1 cellular context compared by ENCODE assay signal in genomic region chr18:3623769-3624545, GRCh38.
A peak's percentile ranks its signal among the peaks of the same experiment; 100 is the strongest.
TF ChIP-seq lines count a peak whose summit lies in the region.

No MANE protein-coding gene starts in this region.

TF ChIP-seq in HepG2, 621 proteins besides CTCF, POLR2A, EP300 and RAD21 (continued from another document and continues in another):
- TF ChIP-seq ZNF142 (CRISPR knock-in tag; IDR thresholded peaks at IDR 0.05) (peak; percentile 70), ZNF710 (CRISPR knock-in tag; IDR thresholded peaks at IDR 0.05; ENCODE audit: borderline replicate concordance) (peak; percentile 93), ZSCAN9 (CRISPR knock-in tag; IDR thresholded peaks at IDR 0.05; ENCODE audit: borderline replicate concordance) (peak; percentile 84; the same call in 1 of the 2 replicates), CREB1 (IDR thresholded peaks at IDR 0.05) (peak; percentile 74), CREB1 (CRISPR knock-in tag; IDR thresholded peaks at IDR 0.05) (peak; percentile 51; the same call in 1 of the 2 replicates), HNRNPH1 (optimal IDR thresholded peaks at IDR 0.05; ENCODE audit: low read depth, low read length) (no peak), SNAPC5 (CRISPR knock-in tag; IDR thresholded peaks at IDR 0.05; ENCODE audit: borderline replicate concordance) (peak; percentile 25; the same call in 1 of the 2 replicates), ETV5 (CRISPR knock-in tag; IDR thresholded peaks at IDR 0.05; ENCODE audit: borderline replicate concordance) (peak; percentile 90), ATAD3A (CRISPR knock-in tag; IDR thresholded peaks at IDR 0.05) (no peak), KLF6 (CRISPR knock-in tag; IDR thresholded peaks at IDR 0.05) (no peak), ZMAT5 (CRISPR knock-in tag; IDR thresholded peaks at IDR 0.05; ENCODE audit: borderline replicate concordance, low read depth) (no peak), ZNF33A (CRISPR knock-in tag; IDR thresholded peaks at IDR 0.05; ENCODE audit: borderline replicate concordance) (no peak), ARNTL (CRISPR knock-in tag; IDR thresholded peaks at IDR 0.05) (peak; percentile 92), NR2C2 (CRISPR knock-in tag; IDR thresholded peaks at IDR 0.05; ENCODE audit: borderline replicate concordance) (peak; percentile 86), GRHL1 (CRISPR knock-in tag; conservative IDR thresholded peaks at IDR 0.05) (no peak), ZNF333 (CRISPR knock-in tag; IDR thresholded peaks at IDR 0.05; ENCODE audit: borderline replicate concordance) (peak; percentile 84; the same call in 1 of the 2 replicates), ONECUT2 (CRISPR knock-in tag; IDR thresholded peaks at IDR 0.05) (no peak; the same call in 1 of the 2 replicates), REXO4 (CRISPR knock-in tag; IDR thresholded peaks at IDR 0.05; ENCODE audit: borderline replicate concordance) (no peak), CSRNP1 (CRISPR knock-in tag; IDR thresholded peaks at IDR 0.05) (peak; percentile 89; the same call in 1 of the 2 replicates), BCL3 (CRISPR knock-in tag; IDR thresholded peaks at IDR 0.05) (peak; percentile 55), KDM4B (CRISPR knock-in tag; IDR thresholded peaks at IDR 0.05) (peak; percentile 70; the same call in 1 of the 2 replicates), SMAD1 (CRISPR knock-in tag; IDR thresholded peaks at IDR 0.05; ENCODE audit: borderline replicate concordance, low read depth) (0 out of 2 replicates have a peak, but pooled peaks have one; percentile 63), MTA3 (CRISPR knock-in tag; IDR thresholded peaks at IDR 0.05) (no peak), RELA (CRISPR knock-in tag; IDR thresholded peaks at IDR 0.05) (peak; percentile 27; the same call in 1 of the 2 replicates), PHF21A (CRISPR knock-in tag; IDR thresholded peaks at IDR 0.05) (peak; percentile 86), MEF2D (CRISPR knock-in tag; IDR thresholded peaks at IDR 0.05) (peak; percentile 91), ZNF883 (CRISPR knock-in tag; IDR thresholded peaks at IDR 0.05; ENCODE audit: not compliant biosample characterization) (no peak), ZNF34 (CRISPR knock-in tag; IDR thresholded peaks at IDR 0.05; ENCODE audit: borderline replicate concordance) (peak; percentile 90; the same call in 1 of the 2 replicates), NCOA5 (CRISPR knock-in tag; IDR thresholded peaks at IDR 0.05) (no peak), ZNF597 (CRISPR knock-in tag; IDR thresholded peaks at IDR 0.05) (no peak), SMARCC2 (IDR thresholded peaks at IDR 0.05) (no peak), ZNF891 (CRISPR knock-in tag; IDR thresholded peaks at IDR 0.05) (peak; percentile 86; the same call in 1 of the 2 replicates), RFXAP (CRISPR knock-in tag; IDR thresholded peaks at IDR 0.05; ENCODE audit: borderline replicate concordance) (peak; percentile 62; the same call in 1 of the 2 replicates), NFAT5 (CRISPR knock-in tag; IDR thresholded peaks at IDR 0.05) (peak; percentile 47; the same call in 1 of the 2 replicates), ZNF432 (CRISPR knock-in tag; IDR thresholded peaks at IDR 0.05; ENCODE audit: borderline replicate concordance) (no peak), ZNF772 (CRISPR knock-in tag; IDR thresholded peaks at IDR 0.05) (peak; percentile 96), HNRNPL (IDR thresholded peaks at IDR 0.05; ENCODE audit: low read depth, low read length) (peak; percentile 91), SRSF4 (IDR thresholded peaks at IDR 0.05; ENCODE audit: low read depth, low read length, poor library complexity, severe bottlenecking) (no peak)
